ENCODE assay signal across 16 cellular contexts in the genomic region with DNA sequence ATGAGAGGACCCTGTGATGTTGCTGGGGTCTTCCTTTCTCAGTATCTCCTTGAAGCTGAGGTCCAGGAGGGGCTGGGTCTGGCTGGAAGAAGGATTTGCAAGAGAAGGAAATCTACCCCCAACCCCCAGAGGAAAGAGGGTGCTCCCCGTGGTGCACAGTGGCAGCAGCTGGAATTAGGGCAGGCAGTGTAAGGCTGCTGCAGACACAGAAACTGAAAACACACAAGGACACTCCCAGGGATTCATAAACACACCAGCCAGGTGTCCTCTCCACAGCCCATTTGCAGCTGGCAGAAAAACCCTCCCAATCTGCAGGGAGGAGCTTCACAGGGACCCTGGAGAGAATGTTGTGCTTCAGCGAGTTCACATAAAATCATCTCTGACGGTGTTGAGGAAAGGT.
DNase-seq lines count a peak whose midpoint lies in the region; ATAC-seq, FAIRE-seq and TF ChIP-seq lines count a peak whose summit lies in the region.
"Had no signal": no experiment of that assay in that cellular context is flagged by ENCODE, and none has a peak within 500 bp of the region (broad histone marks: within the 10 kb centered on the region; RNA-seq: fewer than 3 reads in every experiment).

No MANE protein-coding gene starts in this region.

- H3K4me1 ChIP-seq in right lobe of liver: peaks cover 0 to 4% (median 0%) of the 10 kb centered on the region in 4 donors
- peaks cover 20% of the 10 kb centered on the region for H3K4me1 ChIP-seq in HepG2 (ENCODE audit: insufficient read depth, low read length)
- peaks cover 17% of the 10 kb centered on the region for H3K4me1 ChIP-seq in adipocyte (ENCODE audit: control insufficient read depth, insufficient read depth, low read length)
- peaks cover 40% of the 10 kb centered on the region for H3K4me1 ChIP-seq in thymus (ENCODE audit: control insufficient read depth, insufficient read depth, low read length)
- no peaks in the 10 kb centered on the region for H3K4me1 ChIP-seq in suprapubic skin

- TF ChIP-seq POLR2A in right lobe of liver (IDR thresholded peaks at IDR 0.05) (no peak), HepG2 (IDR thresholded peaks at IDR 0.05; ENCODE audit: insufficient read depth in 1 of 2, low read depth in 2 of 2, low read length in 2 of 2) (no peak), suprapubic skin (IDR thresholded peaks at IDR 0.05) (no peak)

- H3K4me3 ChIP-seq in right lobe of liver: no peak overlapping the region
- no peak overlapping the region for H3K4me3 ChIP-seq in HepG2 (replicated peaks in 1 of 3; ENCODE audit: insufficient read depth in 1 of 3, low read depth in 2 of 3, low read length in 3 of 3)
- no peak overlapping the region for H3K4me3 ChIP-seq in adipocyte (ENCODE audit: low read length)
- H3K4me3 ChIP-seq in thymus (ENCODE audit: low read length): peak overlapping the region; percentile 49
- no peak overlapping the region for H3K4me3 ChIP-seq in suprapubic skin

- no peaks in the 10 kb centered on the region for H3K4me1 Mint-ChIP-seq in activated naive CD4-positive, alpha-beta T cell treated with anti-CD3 and anti-CD28 coated beads for 36 hours (ENCODE audit: low read depth)
- H3K4me1 Mint-ChIP-seq: activated CD4-positive, alpha-beta T cell treated with anti-CD3 and anti-CD28 coated beads for 36 hours; activated naive CD8-positive, alpha-beta T cell treated with anti-CD3 and anti-CD28 coated beads, Interleukin-2, amount 50 U/mL, for 24 hours; stimulated activated effector memory CD8-positive, alpha-beta T cell treated with anti-CD3 and anti-CD28 coated beads, Interleukin-12 subunit alpha, Interleukin-12 subunit beta, amount 100 ng/mL, for 72 hours had no signal

- H3K4me2 ChIP-seq in HepG2 (ENCODE audit: low read depth, low read length): no peak overlapping the region

- H3K4me3 Mint-ChIP-seq in activated naive CD4-positive, alpha-beta T cell treated with anti-CD3 and anti-CD28 coated beads for 36 hours: no peak overlapping the region
- H3K4me3 Mint-ChIP-seq: activated CD4-positive, alpha-beta T cell treated with anti-CD3 and anti-CD28 coated beads for 36 hours; activated naive CD8-positive, alpha-beta T cell treated with anti-CD3 and anti-CD28 coated beads, Interleukin-2, amount 50 U/mL, for 24 hours; stimulated activated effector memory CD8-positive, alpha-beta T cell treated with anti-CD3 and anti-CD28 coated beads, Interleukin-12 subunit alpha, Interleukin-12 subunit beta, amount 100 ng/mL, for 72 hours had no signal

- no peaks in the 10 kb centered on the region for H3K27me3 Mint-ChIP-seq in activated naive CD4-positive, alpha-beta T cell treated with anti-CD3 and anti-CD28 coated beads for 36 hours (ENCODE audit: low read depth)
- H3K27me3 Mint-ChIP-seq: activated CD4-positive, alpha-beta T cell treated with anti-CD3 and anti-CD28 coated beads for 36 hours; activated naive CD8-positive, alpha-beta T cell treated with anti-CD3 and anti-CD28 coated beads, Interleukin-2, amount 50 U/mL, for 24 hours had no signal

- H3K9me3 ChIP-seq in right lobe of liver (no peaks in the 10 kb centered on the region), HepG2 (ENCODE audit: low read length) (no peaks in the 10 kb centered on the region), adipocyte (ENCODE audit: control insufficient read depth, low read length) (no peaks in the 10 kb centered on the region), thymus (ENCODE audit: control insufficient read depth) (no peaks in the 10 kb centered on the region), suprapubic skin (no peaks in the 10 kb centered on the region)

- 4% methylated on average over 3 of the region's 3 CpGs for WGBS in right lobe of liver (ENCODE audit: insufficient coverage, low coverage, low lambda C conversion rate, missing lambda C conversion rate)
- 4% methylated on average over 3 of the region's 3 CpGs for whole genome bisulfite sequencing in HepG2 (ENCODE audit: low lambda C conversion rate)
- WGBS in thymus: 21% methylated on average over 3 of the region's 3 CpGs
- 51% methylated on average over 3 of the region's 3 CpGs for WGBS in suprapubic skin

- H3K9me3 Mint-ChIP-seq in activated naive CD4-positive, alpha-beta T cell treated with anti-CD3 and anti-CD28 coated beads for 36 hours: no peaks in the 10 kb centered on the region
- H3K9me3 Mint-ChIP-seq: activated naive CD8-positive, alpha-beta T cell treated with anti-CD3 and anti-CD28 coated beads, Interleukin-2, amount 50 U/mL, for 24 hours; stimulated activated effector memory CD8-positive, alpha-beta T cell treated with anti-CD3 and anti-CD28 coated beads, Interleukin-12 subunit alpha, Interleukin-12 subunit beta, amount 100 ng/mL, for 72 hours had no signal

- in situ Hi-C loops in HepG2 (cut with HindIII; ENCODE audit: extremely low pct_ligation_motif_present, low pct_unique_long_range_greater_than_20kb): no loop called here

- FAIRE-seq in HepG2 (lab: Jason Lieb, UNC): no peak

- POLR2A ChIA-PET in HepG2 (lab: Yijun Ruan, JAX): no interaction called here

- ATAC-seq in right lobe of liver (peak in 3 of 4 donors; percentile 16 to 38 (median 21)), HepG2 (no peak), HG02763 (IDR thresholded peaks at IDR 0.05; ENCODE audit: unreplicated experiment) (no peak)
- ATAC-seq: activated CD4-positive, alpha-beta T cell treated with anti-CD3 and anti-CD28 coated beads for 36 hours; activated naive CD8-positive, alpha-beta T cell treated with anti-CD3 and anti-CD28 coated beads, Interleukin-2, amount 50 U/mL, for 24 hours; stimulated activated effector memory CD8-positive, alpha-beta T cell treated with anti-CD3 and anti-CD28 coated beads, Interleukin-12 subunit alpha, Interleukin-12 subunit beta, amount 100 ng/mL, for 72 hours had no signal

- intact Hi-C loops in right lobe of liver (cut with DNase I) (loop anchor here in 1 of 2 donors (10.0 kb wide), 1 partner anchor 191 kb away; no protein-coding TSS in a partner anchor), HepG2 (cut with micrococcal nuclease; ENCODE audit: unreplicated experiment) (no loop called here)
- intact Hi-C loops in activated naive CD4-positive, alpha-beta T cell treated with anti-CD3 and anti-CD28 coated beads for 36 hours (cut with micrococcal nuclease): no loop called here

- H3K27me3 ChIP-seq in right lobe of liver (no peaks in the 10 kb centered on the region), HepG2 (ENCODE audit: control insufficient read depth in 1 of 2, insufficient read depth in 2 of 2, low read length in 2 of 2) (peaks cover 3 to 38% of the 10 kb centered on the region in 2 experiments; a peak in 3 of 5 replicates), adipocyte (replicated peaks; ENCODE audit: control insufficient read depth, insufficient read depth, low read length) (peaks cover under 1% of the 10 kb centered on the region), thymus (ENCODE audit: control insufficient read depth, insufficient read depth) (no peaks in the 10 kb centered on the region), suprapubic skin (peaks cover 23% of the 10 kb centered on the region)

- H3K36me3 Mint-ChIP-seq in activated naive CD4-positive, alpha-beta T cell treated with anti-CD3 and anti-CD28 coated beads for 36 hours (ENCODE audit: low read depth): no peaks in the 10 kb centered on the region
- H3K36me3 Mint-ChIP-seq: stimulated activated effector memory CD8-positive, alpha-beta T cell treated with anti-CD3 and anti-CD28 coated beads, Interleukin-12 subunit alpha, Interleukin-12 subunit beta, amount 100 ng/mL, for 72 hours had no signal

- CTCF ChIA-PET in HepG2 (lab: Yijun Ruan, JAX; ENCODE audit: low intra/inter-chr PET ratio, low total read pairs): no interaction called here
- CTCF ChIA-PET in activated naive CD4-positive, alpha-beta T cell treated with anti-CD3 and anti-CD28 coated beads for 36 hours (lab: Charles Lee): interaction anchor here (0.9 kb wide), 1 partner anchor 46 kb away, joined by 4 read pairs; no protein-coding TSS in a partner anchor

- H3K9ac ChIP-seq in HepG2 (ENCODE audit: insufficient read depth, low read depth, low read length) (no peak overlapping the region), adipocyte (ENCODE audit: low read length) (peak overlapping the region; percentile 9)

- no TSS peak for BruUV-seq in HepG2 (replicated peaks; lab: Mats Ljungman, UMichigan)

- no peak for TF ChIP-seq RAD21 in HepG2 (CRISPR knock-in tag; IDR thresholded peaks at IDR 0.05)

- no peak overlapping the region for H3K27ac Mint-ChIP-seq in activated naive CD4-positive, alpha-beta T cell treated with anti-CD3 and anti-CD28 coated beads for 36 hours
- H3K27ac Mint-ChIP-seq: activated CD4-positive, alpha-beta T cell treated with anti-CD3 and anti-CD28 coated beads for 36 hours; activated naive CD8-positive, alpha-beta T cell treated with anti-CD3 and anti-CD28 coated beads, Interleukin-2, amount 50 U/mL, for 24 hours; stimulated activated effector memory CD8-positive, alpha-beta T cell treated with anti-CD3 and anti-CD28 coated beads, Interleukin-12 subunit alpha, Interleukin-12 subunit beta, amount 100 ng/mL, for 72 hours had no signal

- H3K36me3 ChIP-seq in right lobe of liver: no peaks in the 10 kb centered on the region
- no peaks in the 10 kb centered on the region for H3K36me3 ChIP-seq in HepG2 (replicated peaks in 1 of 2; ENCODE audit: control insufficient read depth in 1 of 2, insufficient read depth in 2 of 2, low read length in 2 of 2)
- H3K36me3 ChIP-seq in adipocyte (ENCODE audit: control insufficient read depth, insufficient read depth, low read length, severe bottlenecking): no peaks in the 10 kb centered on the region
- no peaks in the 10 kb centered on the region for H3K36me3 ChIP-seq in thymus (ENCODE audit: control insufficient read depth, insufficient read depth)
- no peaks in the 10 kb centered on the region for H3K36me3 ChIP-seq in suprapubic skin

- TF ChIP-seq CTCF in right lobe of liver (IDR thresholded peaks at IDR 0.05) (no peak), HepG2 (CRISPR knock-in tag; IDR thresholded peaks at IDR 0.05) (no peak), suprapubic skin (IDR thresholded peaks at IDR 0.05) (no peak)

- no peak for TF ChIP-seq EP300 in HepG2 (IDR thresholded peaks at IDR 0.05; ENCODE audit: low read depth in 2 of 2, low read length in 2 of 2)
- TF ChIP-seq EP300 in HepG2 (CRISPR knock-in tag; IDR thresholded peaks at IDR 0.05; ENCODE audit: borderline replicate concordance): no peak
- TF ChIP-seq EP300 in suprapubic skin (IDR thresholded peaks at IDR 0.05): no peak

- no peak for DNase-seq in right lobe of liver
- DNase-seq in HepG2 (ENCODE audit: low spot score): no peak
- DNase-seq in NCI-H2107 treated with DMSO at 0.1 percent for 48 hours (lab: John Stamatoyannopoulos, UW; ENCODE audit: unreplicated experiment): peak; percentile 70
- no peak for DNase-seq in adipocyte (ENCODE audit: low read depth)
- DNase-seq in activated naive CD4-positive, alpha-beta T cell treated with anti-CD3 and anti-CD28 coated beads for 36 hours: no peak
- no peak for DNase-seq in suprapubic skin (ENCODE audit: low spot score in 2 of 2)
- DNase-seq: activated CD4-positive, alpha-beta T cell treated with anti-CD3 and anti-CD28 coated beads for 36 hours; activated naive CD8-positive, alpha-beta T cell treated with anti-CD3 and anti-CD28 coated beads, Interleukin-2, amount 50 U/mL, for 24 hours; activated T-cell treated with anti-CD3 and anti-CD28 coated beads, Interleukin-2, amount 50 U/mL, for 1 hour; cerebellar nuclear complex; mesendoderm; Right ventricle myocardium superior; trophoblast cell had no signal

- no peak overlapping the region for H2AFZ ChIP-seq in HepG2 (ENCODE audit: low read length)

- no peaks in the 10 kb centered on the region for H4K20me1 ChIP-seq in HepG2 (ENCODE audit: insufficient read depth, low read length)

- H3K27ac ChIP-seq in right lobe of liver: peak overlapping the region in 1 of 3 donors; percentile 24
- H3K27ac ChIP-seq in HepG2 (ENCODE audit: extremely low read length, insufficient read depth, low read length): no peak overlapping the region
- peak overlapping the region; percentile 39 for H3K27ac ChIP-seq in thymus (ENCODE audit: low read depth)
- H3K27ac ChIP-seq in suprapubic skin: no peak overlapping the region

- H3K79me2 ChIP-seq in HepG2 (ENCODE audit: insufficient read depth, low read length): no peaks in the 10 kb centered on the region

Comparison
In these comparisons a context has a peak if more than half of its experiments do, and no peak if none do; other contexts are left out.
1. ATAC-seq: peak in right lobe of liver (3 of 4); none in HepG2 (single experiment) and HG02763 (single experiment).